Comparison of ENCODE assay signal across 8 cellular contexts in genomic region chr5:168365581-168366081, GRCh38.
A peak's percentile ranks its signal among the peaks of the same experiment; 100 is the strongest.
DNase-seq lines count a peak whose midpoint lies in the region; ATAC-seq and TF ChIP-seq lines count a peak whose summit lies in the region.

No MANE protein-coding gene starts in this region.

- H3K9me3 ChIP-seq in parathyroid adenoma (ENCODE audit: control insufficient read depth, low read length) (no peaks in the 10 kb centered on the region), gastrocnemius medialis (no peaks in the 10 kb centered on the region)

- no peak overlapping the region for H3K4me3 ChIP-seq in fibroblast of villous mesenchyme (ENCODE audit: low read depth, low read length)
- no peak overlapping the region for H3K4me3 ChIP-seq in parathyroid adenoma (ENCODE audit: low read depth, low read length)
- H3K4me3 ChIP-seq in gastrocnemius medialis: no peak overlapping the region

- no peak for TF ChIP-seq POLR2A in gastrocnemius medialis (IDR thresholded peaks at IDR 0.05)

- peak; percentile 74 for DNase-seq in EL
- DNase-seq in RWPE1 (ENCODE audit: low spot score): peak; percentile 86
- peak; percentile 13 for DNase-seq in fibroblast of villous mesenchyme (ENCODE audit: low read depth)
- DNase-seq in OCI-M1 (lab: John Stamatoyannopoulos, UW): no peak
- DNase-seq in gastrocnemius medialis: no peak

- ATAC-seq in GM19351 (IDR thresholded peaks at IDR 0.05; ENCODE audit: unreplicated experiment) (no peak), gastrocnemius medialis (no peak), HG03280 (IDR thresholded peaks at IDR 0.05; ENCODE audit: unreplicated experiment) (no peak)

- intact Hi-C loops in gastrocnemius medialis (cut with DNase I; ENCODE audit: low total_unique reads): no loop called here

- H3K79me2 ChIP-seq in parathyroid adenoma: peaks cover 5% of the 10 kb centered on the region

- POLR2A ChIA-PET in RWPE1 (lab: Yijun Ruan, JAX; ENCODE audit: low non-redundant PET): no interaction called here

- in situ Hi-C loops in gastrocnemius medialis (cut with MboI; ENCODE audit: low sequenced_read_pairs in 4 of 4): no loop called here

- H3K4me2 ChIP-seq in parathyroid adenoma (ENCODE audit: low read length): no peak overlapping the region

- no peak overlapping the region for H3K9ac ChIP-seq in parathyroid adenoma

- peaks cover 5% of the 10 kb centered on the region for H3K4me1 ChIP-seq in parathyroid adenoma
- H3K4me1 ChIP-seq in gastrocnemius medialis: no peaks in the 10 kb centered on the region

- CTCF ChIA-PET in RWPE1 (lab: Yijun Ruan, JAX): interaction anchor here (0.6 to 1.5 kb wide), 12 partner anchors 10 to 86 kb away, joined by 3 to 9 read pairs (median 4); no protein-coding TSS in a partner anchor

- TF ChIP-seq CTCF in RWPE1 (conservative IDR thresholded peaks at IDR 0.05; ENCODE audit: low read depth): peak; percentile 77
- TF ChIP-seq CTCF in fibroblast of villous mesenchyme (IDR thresholded peaks at IDR 0.05; ENCODE audit: insufficient read depth, low read depth, low read length): no peak
- TF ChIP-seq CTCF in parathyroid adenoma (IDR thresholded peaks at IDR 0.05): peak; percentile 23
- no peak for TF ChIP-seq CTCF in gastrocnemius medialis (IDR thresholded peaks at IDR 0.05 in 4 of 5, conservative IDR thresholded peaks at IDR 0.05 in 1 of 5)

- H3K36me3 ChIP-seq in parathyroid adenoma (ENCODE audit: control insufficient read depth, insufficient read depth, low read length) (no peaks in the 10 kb centered on the region), gastrocnemius medialis (no peaks in the 10 kb centered on the region)

- peak overlapping the region; percentile 23 for H2AFZ ChIP-seq in parathyroid adenoma

- no peaks in the 10 kb centered on the region for H3K27me3 ChIP-seq in parathyroid adenoma (ENCODE audit: control insufficient read depth, insufficient read depth, low read length)
- H3K27me3 ChIP-seq in gastrocnemius medialis: no peaks in the 10 kb centered on the region

- peak overlapping the region; percentile 88 for H3K27ac ChIP-seq in RWPE1
- no peak overlapping the region for H3K27ac ChIP-seq in parathyroid adenoma
- H3K27ac ChIP-seq in gastrocnemius medialis: no peak overlapping the region

Comparison
In these comparisons a context has a peak if more than half of its experiments do, and no peak if none do; other contexts are left out.
1. DNase-seq: peak in EL (single experiment), RWPE1 (single experiment) and fibroblast of villous mesenchyme (single experiment); none in OCI-M1 (single experiment) and gastrocnemius medialis (0 of 2).
2. CTCF ChIP-seq: peak in RWPE1 (single experiment) and parathyroid adenoma (single experiment); none in fibroblast of villous mesenchyme (single experiment) and gastrocnemius medialis (0 of 5).